1 cellular context compared by ENCODE assay signal in genomic region chr22:44677299-44678244, GRCh38.
TF ChIP-seq lines count a peak whose summit lies in the region.

No MANE protein-coding gene starts in this region.

TF ChIP-seq in K562, 482 proteins besides CTCF, POLR2A, EP300 and RAD21 (continued from another document):
- TF ChIP-seq CTCFL (IDR thresholded peaks at IDR 0.05; ENCODE audit: borderline replicate concordance, insufficient read depth, low read depth, low read length, poor library complexity, severe bottlenecking) (no peak), POLR2B (IDR thresholded peaks at IDR 0.05; ENCODE audit: low read depth, partially characterized antibody) (no peak), ZSCAN29 (IDR thresholded peaks at IDR 0.05) (no peak), ZKSCAN3 (CRISPR knock-in tag; IDR thresholded peaks at IDR 0.05) (no peak), ZNF79 (CRISPR knock-in tag; IDR thresholded peaks at IDR 0.05; ENCODE audit: low read depth) (no peak), ZNF277 (CRISPR knock-in tag; IDR thresholded peaks at IDR 0.05; ENCODE audit: borderline replicate concordance) (no peak), MLX (CRISPR knock-in tag; conservative IDR thresholded peaks at IDR 0.05) (no peak), PTBP1 (IDR thresholded peaks at IDR 0.05; ENCODE audit: low read depth, low read length) (0 out of 2 replicates have a peak, but pooled peaks have one; percentile 81), KAT2B (IDR thresholded peaks at IDR 0.05; ENCODE audit: low read depth, low read length) (no peak), NFIC (IDR thresholded peaks at IDR 0.05) (peak; percentile 48; the same call in 1 of the 2 replicates), SLC30A9 (CRISPR knock-in tag; IDR thresholded peaks at IDR 0.05) (no peak), BMI1 (IDR thresholded peaks at IDR 0.05; ENCODE audit: low read length) (no peak), SMARCA5 (IDR thresholded peaks at IDR 0.05) (peak; percentile 91), RBM25 (IDR thresholded peaks at IDR 0.05; ENCODE audit: low read depth, low read length, severe bottlenecking) (peak; percentile 94), ZNF253 (CRISPR knock-in tag; conservative IDR thresholded peaks at IDR 0.05) (no peak), ELF1 (tag; IDR thresholded peaks at IDR 0.05) (no peak), ZNF384 (IDR thresholded peaks at IDR 0.05; ENCODE audit: low read depth, low read length) (no peak), CBX1 (IDR thresholded peaks at IDR 0.05; ENCODE audit: low read depth) (peak; percentile 55; the same call in 1 of the 2 replicates), RBBP5 (IDR thresholded peaks at IDR 0.05; ENCODE audit: borderline replicate concordance, insufficient read depth, low read length, poor library complexity, severe bottlenecking) (peak; percentile 7), SMC3 (conservative IDR thresholded peaks at IDR 0.05; ENCODE audit: insufficient read depth, low read depth, low read length) (no peak), HOXB6 (CRISPR knock-in tag; IDR thresholded peaks at IDR 0.05; ENCODE audit: borderline replicate concordance) (no peak), NR2C1 (IDR thresholded peaks at IDR 0.05) (no peak), NR2C1 (tag; IDR thresholded peaks at IDR 0.05) (no peak), CBX5 (IDR thresholded peaks at IDR 0.05; ENCODE audit: borderline replicate concordance, low read depth) (no peak), COPS2 (conservative IDR thresholded peaks at IDR 0.05) (no peak), ETS1 (conservative IDR thresholded peaks at IDR 0.05; ENCODE audit: control insufficient read depth, low read depth, low read length) (no peak), ADNP (tag; IDR thresholded peaks at IDR 0.05) (peak; percentile 91), BCOR (IDR thresholded peaks at IDR 0.05) (peak; percentile 98), RCOR1 (IDR thresholded peaks at IDR 0.05; ENCODE audit: borderline replicate concordance in 1 of 2, low read depth in 2 of 2, low read length in 2 of 2) (peak in 1 of 2 experiments; percentile 85; a peak in 3 of 4 replicates), HNRNPLL (IDR thresholded peaks at IDR 0.05; ENCODE audit: low read depth, low read length, poor library complexity, severe bottlenecking) (no peak), FOXP1 (CRISPR knock-in tag; IDR thresholded peaks at IDR 0.05) (no peak), DLX4 (CRISPR knock-in tag; IDR thresholded peaks at IDR 0.05) (no peak), ETV1 (tag; conservative IDR thresholded peaks at IDR 0.05; ENCODE audit: low read depth) (no peak), ZNF134 (CRISPR knock-in tag; conservative IDR thresholded peaks at IDR 0.05) (no peak), ZFP36 (IDR thresholded peaks at IDR 0.05; ENCODE audit: low read depth, low read length, partially characterized antibody) (peak; percentile 91), HDAC1 (IDR thresholded peaks at IDR 0.05) (peak; percentile 10 to 29; a peak in 1 of 4 replicates), CUX1 (CRISPR knock-in tag; IDR thresholded peaks at IDR 0.05) (no peak), ZNF121 (CRISPR knock-in tag; conservative IDR thresholded peaks at IDR 0.05) (no peak), GABPA (tag; conservative IDR thresholded peaks at IDR 0.05; ENCODE audit: low read depth) (no peak), CEBPG (CRISPR knock-in tag; IDR thresholded peaks at IDR 0.05) (0 out of 2 replicates have a peak, but pooled peaks have one; percentile 1), CEBPG (tag; conservative IDR thresholded peaks at IDR 0.05 in 1 of 2, IDR thresholded peaks at IDR 0.05 in 1 of 2) (no peak), KDM1A (IDR thresholded peaks at IDR 0.05) (peak; percentile 83 to 93), ZNF212 (CRISPR knock-in tag; IDR thresholded peaks at IDR 0.05) (no peak), ZNF785 (CRISPR knock-in tag; IDR thresholded peaks at IDR 0.05) (no peak), HDAC6 (IDR thresholded peaks at IDR 0.05; ENCODE audit: low read depth, low read length) (no peak), HDAC2 (IDR thresholded peaks at IDR 0.05) (peak; percentile 82), POLR2G (IDR thresholded peaks at IDR 0.05; ENCODE audit: low read depth, low read length) (peak; percentile 33; the same call in 1 of the 2 replicates)
- TF ChIP-seq, protein P1, sequence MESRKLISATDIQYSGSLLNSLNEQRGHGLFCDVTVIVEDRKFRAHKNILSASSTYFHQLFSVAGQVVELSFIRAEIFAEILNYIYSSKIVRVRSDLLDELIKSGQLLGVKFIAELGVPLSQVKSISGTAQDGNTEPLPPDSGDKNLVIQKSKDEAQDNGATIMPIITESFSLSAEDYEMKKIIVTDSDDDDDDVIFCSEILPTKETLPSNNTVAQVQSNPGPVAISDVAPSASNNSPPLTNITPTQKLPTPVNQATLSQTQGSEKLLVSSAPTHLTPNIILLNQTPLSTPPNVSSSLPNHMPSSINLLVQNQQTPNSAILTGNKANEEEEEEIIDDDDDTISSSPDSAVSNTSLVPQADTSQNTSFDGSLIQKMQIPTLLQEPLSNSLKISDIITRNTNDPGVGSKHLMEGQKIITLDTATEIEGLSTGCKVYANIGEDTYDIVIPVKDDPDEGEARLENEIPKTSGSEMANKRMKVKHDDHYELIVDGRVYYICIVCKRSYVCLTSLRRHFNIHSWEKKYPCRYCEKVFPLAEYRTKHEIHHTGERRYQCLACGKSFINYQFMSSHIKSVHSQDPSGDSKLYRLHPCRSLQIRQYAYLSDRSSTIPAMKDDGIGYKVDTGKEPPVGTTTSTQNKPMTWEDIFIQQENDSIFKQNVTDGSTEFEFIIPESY (CRISPR knock-in tag; IDR thresholded peaks at IDR 0.05): no peak
- TF ChIP-seq, protein P2, sequence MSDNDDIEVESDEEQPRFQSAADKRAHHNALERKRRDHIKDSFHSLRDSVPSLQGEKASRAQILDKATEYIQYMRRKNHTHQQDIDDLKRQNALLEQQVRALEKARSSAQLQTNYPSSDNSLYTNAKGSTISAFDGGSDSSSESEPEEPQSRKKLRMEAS (CRISPR knock-in tag; IDR thresholded peaks at IDR 0.05): no peak
